27 cellular contexts compared by ENCODE assay signal in genomic region chr3:194787072-194787471, GRCh38.
"Had no signal": no experiment of that assay in that cellular context is flagged by ENCODE, and none has a peak within 500 bp of the region (broad histone marks: within the 10 kb centered on the region; RNA-seq: fewer than 3 reads in every experiment).

No MANE protein-coding gene starts in this region.

- H3K36me3 Mint-ChIP-seq: activated naive CD4-positive, alpha-beta T cell treated with anti-CD3 and anti-CD28 coated beads, Interleukin-2, amount 50 U/mL, for 72 hours had no signal

- H3K27ac Mint-ChIP-seq: activated CD4-positive, alpha-beta T cell treated with anti-CD3 and anti-CD28 coated beads, Interleukin-2, amount 10 ng/mL, durations not matched to agents 7 days and 5 days; activated CD8-positive, alpha-beta T cell treated with anti-CD3 and anti-CD28 coated beads, Interleukin-2, amount 10 ng/mL, durations not matched to agents 7 days and 5 days; activated naive CD4-positive, alpha-beta T cell treated with anti-CD3 and anti-CD28 coated beads for 36 hours; activated naive CD4-positive, alpha-beta T cell treated with anti-CD3 and anti-CD28 coated beads, Interleukin-2, amount 50 U/mL, for 72 hours; activated T-cell treated with anti-CD3 and anti-CD28 coated beads, Interleukin-2, amount 50 U/mL, for 24 hours; activated T-helper 1 cell treated with anti-CD3 and anti-CD28 coated beads, Interleukin-12 subunit alpha, Interleukin-12 subunit beta, Interleukin-2, Interleukin-4 antibody, amounts not matched to agents 30 ng/mL and 10 ng/mL and 1 ng/mL, durations not matched to agents 14 hours and 24 hours and 36 hours; T-helper 1 cell treated with Interleukin-12 subunit alpha and Interleukin-12 subunit beta and Interleukin-4 antibody, amounts not matched to agents 30 μg/mL and 1 μg/mL, for 36 hours; T-helper 2 cell treated with Interferon-gamma antibody and Interleukin-4, amounts not matched to agents 5 μg/mL and 100 μg/mL, for 36 hours had no signal

- H3K4me3 ChIP-seq: SJSA1 had no signal

- H3K27ac ChIP-seq: brain microvascular endothelial cell, SJSA1 had no signal

- H3K9ac ChIP-seq: SK-N-SH had no signal

- H3K27me3 ChIP-seq: brain microvascular endothelial cell, SJSA1 had no signal

- H3K4me2 ChIP-seq: SK-N-SH had no signal

- H3K4me1 Mint-ChIP-seq: activated CD4-positive, alpha-beta T cell treated with anti-CD3 and anti-CD28 coated beads, Interleukin-2, amount 10 ng/mL, durations not matched to agents 7 days and 5 days; central memory CD8-positive, alpha-beta T cell had no signal

- H3K4me3 Mint-ChIP-seq: activated CD4-positive, alpha-beta T cell treated with anti-CD3 and anti-CD28 coated beads, Interleukin-2, amount 10 ng/mL, durations not matched to agents 7 days and 5 days; activated CD8-positive, alpha-beta T cell treated with anti-CD3 and anti-CD28 coated beads, Interleukin-2, amount 10 ng/mL, durations not matched to agents 7 days and 5 days; activated naive CD4-positive, alpha-beta T cell treated with anti-CD3 and anti-CD28 coated beads for 36 hours; activated T-cell treated with anti-CD3 and anti-CD28 coated beads, Interleukin-2, amount 50 U/mL, for 24 hours; activated T-helper 1 cell treated with anti-CD3 and anti-CD28 coated beads, Interleukin-12 subunit alpha, Interleukin-12 subunit beta, Interleukin-2, Interleukin-4 antibody, amounts not matched to agents 30 ng/mL and 10 ng/mL and 1 ng/mL, durations not matched to agents 14 hours and 24 hours and 36 hours; central memory CD8-positive, alpha-beta T cell; T-helper 1 cell treated with Interleukin-12 subunit alpha and Interleukin-12 subunit beta and Interleukin-4 antibody, amounts not matched to agents 30 μg/mL and 1 μg/mL, for 36 hours; T-helper 2 cell treated with Interferon-gamma antibody and Interleukin-4, amounts not matched to agents 5 μg/mL and 100 μg/mL, for 36 hours had no signal

- H3K27me3 Mint-ChIP-seq: activated CD4-positive, alpha-beta T cell treated with anti-CD3 and anti-CD28 coated beads, Interleukin-2, amount 10 ng/mL, durations not matched to agents 7 days and 5 days had no signal

- ATAC-seq: activated CD8-positive, alpha-beta T cell treated with anti-CD3 and anti-CD28 coated beads, Interleukin-2, amount 10 ng/mL, durations not matched to agents 7 days and 5 days; activated naive CD4-positive, alpha-beta T cell treated with anti-CD3 and anti-CD28 coated beads, Interleukin-2, amount 50 U/mL, for 72 hours; Panc1 had no signal

- DNase-seq: activated CD4-positive, alpha-beta T cell treated with anti-CD3 and anti-CD28 coated beads, Interleukin-2, amount 10 ng/mL, durations not matched to agents 7 days and 5 days; activated CD4-positive, alpha-beta T cell treated with anti-CD3 and anti-CD28 coated beads, Interleukin-2, amount 50 U/mL, for 48 hours; activated CD8-positive, alpha-beta T cell treated with anti-CD3 and anti-CD28 coated beads, Interleukin-2, amount 10 ng/mL, durations not matched to agents 7 days and 5 days; activated gamma-delta T cell treated with Interleukin-2 at 50 U/mL for 16 hours; activated naive CD4-positive, alpha-beta T cell treated with anti-CD3 and anti-CD28 coated beads for 36 hours; activated T-cell treated with anti-CD3 and anti-CD28 coated beads, Interleukin-2, amount 50 U/mL, for 24 hours; amniotic stem cell; aorta; brain microvascular endothelial cell; Karpas-422; KBM-7; NCI-H1105; NCI-H1417 treated with DMSO at 0.1 percent for 48 hours; NCI-H187 treated with DMSO at 0.1 percent for 48 hours; NCI-H2081; NCI-H2227 treated with DMSO at 0.1 percent for 48 hours; NCI-H524 treated with DMSO at 0.1 percent for 48 hours; SHP77; SK-N-SH had no signal

- FAIRE-seq: TTC549 had no signal

- H3K9me3 ChIP-seq: SJSA1, SK-N-SH had no signal

- H3K9me3 Mint-ChIP-seq: activated CD4-positive, alpha-beta T cell treated with anti-CD3 and anti-CD28 coated beads, Interleukin-2, amount 10 ng/mL, durations not matched to agents 7 days and 5 days; activated naive CD4-positive, alpha-beta T cell treated with anti-CD3 and anti-CD28 coated beads for 36 hours; activated naive CD4-positive, alpha-beta T cell treated with anti-CD3 and anti-CD28 coated beads, Interleukin-2, amount 50 U/mL, for 72 hours; activated T-cell treated with anti-CD3 and anti-CD28 coated beads, Interleukin-2, amount 50 U/mL, for 24 hours; activated T-helper 1 cell treated with anti-CD3 and anti-CD28 coated beads, Interleukin-12 subunit alpha, Interleukin-12 subunit beta, Interleukin-2, Interleukin-4 antibody, amounts not matched to agents 30 ng/mL and 10 ng/mL and 1 ng/mL, durations not matched to agents 14 hours and 24 hours and 36 hours; central memory CD8-positive, alpha-beta T cell; T-helper 1 cell treated with Interleukin-12 subunit alpha and Interleukin-12 subunit beta and Interleukin-4 antibody, amounts not matched to agents 30 μg/mL and 1 μg/mL, for 36 hours; T-helper 2 cell treated with Interferon-gamma antibody and Interleukin-4, amounts not matched to agents 5 μg/mL and 100 μg/mL, for 36 hours had no signal

- H3K36me3 ChIP-seq: brain microvascular endothelial cell, SJSA1 had no signal
